Comparison of ENCODE assay signal across 7 cellular contexts in genomic region chr3:8838239-8838638, GRCh38.
"Had no signal": no experiment of that assay in that cellular context is flagged by ENCODE, and none has a peak within 500 bp of the region (broad histone marks: within the 10 kb centered on the region; RNA-seq: fewer than 3 reads in every experiment).

No MANE protein-coding gene starts in this region.

- H3K36me3 ChIP-seq: HAP-1 had no signal

- H3K9ac ChIP-seq: GM23248 had no signal

- H3K9me3 Mint-ChIP-seq: HFFc6, IgD-negative memory B cell had no signal

- H3K27me3 Mint-ChIP-seq: IgD-negative memory B cell had no signal

- ATAC-seq: HCT116 had no signal

- H3K9me3 ChIP-seq: HAP-1 had no signal

- DNase-seq: GM23248, GOT3, H7, HFFc6 had no signal

- H3K4me3 ChIP-seq: GM23248, HAP-1 had no signal

- H3K27ac ChIP-seq: GM23248 had no signal

- H3K36me3 Mint-ChIP-seq: IgD-negative memory B cell had no signal

- H3K4me1 Mint-ChIP-seq: IgD-negative memory B cell had no signal

- H3K4me3 Mint-ChIP-seq: HFFc6, IgD-negative memory B cell had no signal

- H2AFZ ChIP-seq: GM23248 had no signal
